In genomic region chrX:49001521-49002090, GRCh38 we compare ENCODE assay signal across 8 cellular contexts. TPM values are rescaled to one million over a fixed set of nuclear protein-coding genes. Genes with fewer than 3 reads are reported as not detected.
DNase-seq lines count a peak whose midpoint lies in the region; ATAC-seq, FAIRE-seq and TF ChIP-seq lines count a peak whose summit lies in the region.

No MANE protein-coding gene starts in this region.

- peak overlapping the region; percentile 51 for H2AFZ ChIP-seq in MM.1S (ENCODE audit: low read length)

- H3K4me2 ChIP-seq in MM.1S (ENCODE audit: low read depth, low read length), result peak overlapping the region; percentile 55

- H3K79me2 ChIP-seq in MM.1S (ENCODE audit: low read length), result peaks cover 16% of the 10 kb centered on the region

- intact Hi-C loops in left colon (cut with DNase I, micrococcal nuclease), result no loop called here

- peak overlapping the region; percentile 85 for H3K9ac ChIP-seq in MM.1S (ENCODE audit: low read length)

- no peaks in the 10 kb centered on the region for H3K4me1 ChIP-seq in MM.1S (ENCODE audit: low read length)

- DNase-seq in EL (peak; percentile 53), H54 (ENCODE audit: insufficient read length, low spot score) (peak; percentile 15), MM.1S (peak; percentile 19), choroid plexus epithelial cell (ENCODE audit: low read depth) (peak; percentile 41), left colon (peak in 1 of 2 donors; percentile 18), dedifferentiated amniotic fluid mesenchymal stem cell (ENCODE audit: extremely low spot score) (no peak)
- DNase-seq in stimulated activated CD4-positive, alpha-beta T cell treated with anti-CD3 and anti-CD28 coated beads, Interleukin-4, amount 100 ng/mL, for 24 hours, result peak; percentile 45

- no peaks in the 10 kb centered on the region for H3K9me3 ChIP-seq in MM.1S (replicated peaks; ENCODE audit: insufficient read depth, low read length)

- H4K20me1 ChIP-seq in MM.1S (ENCODE audit: insufficient read depth, low read length), result no peaks in the 10 kb centered on the region

- H3K4me3 ChIP-seq in MM.1S (ENCODE audit: low read length), result peak overlapping the region; percentile 82
- H3K4me3 ChIP-seq in WI38 (ENCODE audit: low read depth, low read length), result peak overlapping the region; percentile 79
- H3K4me3 ChIP-seq in choroid plexus epithelial cell (ENCODE audit: low read depth, low read length), result peak overlapping the region; percentile 74

- no peaks in the 10 kb centered on the region for H3F3A ChIP-seq in MM.1S (ENCODE audit: insufficient read depth, low read length)

- ATAC-seq in left colon, result peak; percentile 33

- TF ChIP-seq CTCF in MM.1S (IDR thresholded peaks at IDR 0.05; ENCODE audit: low read length) (no peak), WI38 (IDR thresholded peaks at IDR 0.05; ENCODE audit: low read depth, low read length) (no peak), choroid plexus epithelial cell (conservative IDR thresholded peaks at IDR 0.05; ENCODE audit: low read depth, low read length) (no peak)

- FAIRE-seq in H54 (lab: Jason Lieb, UNC), result no peak

- H3K9me2 ChIP-seq in MM.1S (replicated peaks; ENCODE audit: insufficient read depth, low read length), result no peaks in the 10 kb centered on the region

- no peak for TF ChIP-seq POLR2A in H54 (IDR thresholded peaks at IDR 0.05; ENCODE audit: low read depth, low read length)

- no peaks in the 10 kb centered on the region for H3K36me3 ChIP-seq in MM.1S (replicated peaks; ENCODE audit: insufficient read depth, low read length)

- H3K27ac ChIP-seq in MM.1S (ENCODE audit: low read length), result peak overlapping the region; percentile 87

- no peaks in the 10 kb centered on the region for H3K27me3 ChIP-seq in MM.1S (replicated peaks; ENCODE audit: insufficient read depth, low read length)

RNA-seq across cellular contexts. Expression of gene GRIPAP1, which starts 0.5 kb away (rescaled TPM):
- 10 to 100 TPM; 37.1 to 45.0 TPM for total RNA-seq in left colon

RNA-seq across cellular contexts. Expression of gene KCND1, which starts 30.0 kb away (rescaled TPM):
- total RNA-seq in left colon, result under 1 TPM; 0.61 to 0.76 TPM

RNA-seq across cellular contexts. Expression of gene TFE3, which starts 41.6 kb away (rescaled TPM):
- total RNA-seq in left colon, result 10 to 100 TPM; 23.2 to 26.6 TPM

RNA-seq across cellular contexts. Expression of gene OTUD5, which starts 44.2 kb away (rescaled TPM):
- total RNA-seq in left colon, result 10 to 100 TPM; 37.2 to 44.2 TPM

RNA-seq across cellular contexts. Expression of gene CCDC120, which starts 57.2 kb away (rescaled TPM):
- total RNA-seq in left colon, result 10 to 100 TPM; 15.0 to 15.7 TPM
